ENCODE assay signal across 8 cellular contexts in genomic region chr6:14661188-14661587, GRCh38.
A peak's percentile ranks its signal among the peaks of the same experiment; 100 is the strongest.
DNase-seq lines count a peak whose midpoint lies in the region; ATAC-seq and TF ChIP-seq lines count a peak whose summit lies in the region.

No MANE protein-coding gene starts in this region.

- POLR2A ChIA-PET in HEK293T (lab: Yijun Ruan, JAX) = no interaction called here

- CTCF ChIA-PET in HEK293T (lab: Yijun Ruan, JAX) = no interaction called here

- DNase-seq in CD1c-positive myeloid dendritic cell (ENCODE audit: extremely low spot score) = peak; percentile 59
- DNase-seq in T follicular helper cell (ENCODE audit: low read depth) = peak; percentile 16
- peak; percentile 16 for DNase-seq in glomerular visceral epithelial cell (ENCODE audit: extremely low spot score)
- no peak for DNase-seq in HEK293T (ENCODE audit: extremely low spot score)
- DNase-seq in T-helper 9 cell = no peak
- DNase-seq in AG20443 (ENCODE audit: low spot score) = no peak
- no peak for DNase-seq in LoVo (ENCODE audit: low spot score)

- peak; percentile 48 for ATAC-seq in HG02588 (IDR thresholded peaks at IDR 0.05; ENCODE audit: unreplicated experiment)

TF ChIP-seq in HEK293T, 16 proteins besides CTCF, POLR2A, EP300 and RAD21:
- no peak for TF ChIP-seq LEF1 (IDR thresholded peaks at IDR 0.05; ENCODE audit: borderline replicate concordance)
- TF ChIP-seq FOXK2 (IDR thresholded peaks at IDR 0.05) = no peak
- TF ChIP-seq FOXA1 (IDR thresholded peaks at IDR 0.05) = no peak
- TF ChIP-seq ELF4 (IDR thresholded peaks at IDR 0.05) = no peak
- TF ChIP-seq NFRKB (IDR thresholded peaks at IDR 0.05) = no peak
- no peak for TF ChIP-seq PKNOX1 (IDR thresholded peaks at IDR 0.05)
- TF ChIP-seq L3MBTL2 (conservative IDR thresholded peaks at IDR 0.05) = no peak
- TF ChIP-seq ARNT (IDR thresholded peaks at IDR 0.05) = no peak
- no peak for TF ChIP-seq SUZ12 (IDR thresholded peaks at IDR 0.05)
- TF ChIP-seq SP1 (IDR thresholded peaks at IDR 0.05) = no peak
- no peak for TF ChIP-seq BHLHE40 (IDR thresholded peaks at IDR 0.05; ENCODE audit: borderline replicate concordance)
- TF ChIP-seq CTBP1 (IDR thresholded peaks at IDR 0.05; ENCODE audit: borderline replicate concordance) = no peak
- TF ChIP-seq TARDBP (IDR thresholded peaks at IDR 0.05) = no peak
- TF ChIP-seq FOXM1 (IDR thresholded peaks at IDR 0.05; ENCODE audit: borderline replicate concordance) = no peak
- no peak for TF ChIP-seq ZNF384 (IDR thresholded peaks at IDR 0.05)
- TF ChIP-seq HDGF (IDR thresholded peaks at IDR 0.05; ENCODE audit: borderline replicate concordance) = no peak
TF ChIP-seq in HEK293T: peak in this region for 0.

Comparison
In these comparisons a context has a peak if more than half of its experiments do, and no peak if none do; other contexts are left out.
1. DNase-seq: peak in CD1c-positive myeloid dendritic cell (single experiment), T follicular helper cell (single experiment) and glomerular visceral epithelial cell (single experiment); none in HEK293T (single experiment), T-helper 9 cell (single experiment), AG20443 (single experiment) and LoVo (single experiment).